Comparison of ENCODE assay signal across 9 cellular contexts in genomic region chr2:41040782-41041181, GRCh38.
"Had no signal": no experiment of that assay in that cellular context is flagged by ENCODE, and none has a peak within 500 bp of the region (broad histone marks: within the 10 kb centered on the region; RNA-seq: fewer than 3 reads in every experiment).

No MANE protein-coding gene starts in this region.

- ATAC-seq: GM23338, HepG2 had no signal

- H3K4me3 ChIP-seq: GM23338 had no signal

- H3K4me3 Mint-ChIP-seq: GM23338, H9, IgD-negative memory B cell had no signal

- H2AFZ ChIP-seq: GM23338 had no signal

- H3K4me2 ChIP-seq: GM23338 had no signal

- H3K27ac Mint-ChIP-seq: GM23338 had no signal

- H3K4me1 Mint-ChIP-seq: IgD-negative memory B cell had no signal

- H3K27me3 Mint-ChIP-seq: IgD-negative memory B cell had no signal

- FAIRE-seq: H1, H54, HepG2 had no signal

- DNase-seq: H9, HCEC 1CT, KBM-7 had no signal

- H3K9me3 Mint-ChIP-seq: GM23338, H9 had no signal

- H3K27ac ChIP-seq: HL-60 had no signal

- H3K36me3 Mint-ChIP-seq: IgD-negative memory B cell had no signal
